ENCODE assay signal across 12 cellular contexts in genomic region chr6:16200231-16200941, GRCh38. TPM values are rescaled to one million over a fixed set of nuclear protein-coding genes. Genes with fewer than 3 reads are reported as not detected.
DNase-seq lines count a peak whose midpoint lies in the region; ATAC-seq and TF ChIP-seq lines count a peak whose summit lies in the region.
"Had no signal": no experiment of that assay in that cellular context is flagged by ENCODE, and none has a peak within 500 bp of the region (broad histone marks: within the 10 kb centered on the region; RNA-seq: fewer than 3 reads in every experiment).

No MANE protein-coding gene starts in this region.

- no peak for TF ChIP-seq EP300 in upper lobe of left lung (IDR thresholded peaks at IDR 0.05)

- H3K9me3 ChIP-seq in muscle layer of duodenum (ENCODE audit: control insufficient read depth in 1 of 2, low read length in 2 of 2): no peaks in the 10 kb centered on the region
- no peaks in the 10 kb centered on the region for H3K9me3 ChIP-seq in upper lobe of left lung

- no peak for TF ChIP-seq CTCF in upper lobe of left lung (IDR thresholded peaks at IDR 0.05)
- TF ChIP-seq CTCF in activated CD8-positive, alpha-beta T cell treated with anti-CD3 and anti-CD28 coated beads for 36 hours (IDR thresholded peaks at IDR 0.05): no peak

- intact Hi-C loops in activated CD8-positive, alpha-beta T cell treated with anti-CD3 and anti-CD28 coated beads for 36 hours (cut with micrococcal nuclease): no loop called here

- H3K36me3 ChIP-seq in muscle layer of duodenum (ENCODE audit: control insufficient read depth in 1 of 2, insufficient read depth in 2 of 2, low read length in 2 of 2) (no peaks in the 10 kb centered on the region), upper lobe of left lung (no peaks in the 10 kb centered on the region)

- peak; percentile 21 for DNase-seq in NCI-H2029 treated with DMSO at 0.1 percent for 48 hours (lab: John Stamatoyannopoulos, UW)
- DNase-seq in NCI-H2029 (lab: John Stamatoyannopoulos, UW): no peak
- peak; percentile 23 for DNase-seq in cerebellum (ENCODE audit: low spot score)
- no peak for DNase-seq in upper lobe of left lung
- DNase-seq in GM19238 (ENCODE audit: insufficient read length, low spot score): no peak
- no peak for DNase-seq in NCI-H524 treated with DMSO at 0.1 percent for 48 hours (lab: John Stamatoyannopoulos, UW)
- DNase-seq in activated CD8-positive, alpha-beta T cell treated with anti-CD3 and anti-CD28 coated beads for 36 hours: no peak
- DNase-seq: H7, OCI-M1 had no signal

- peaks cover 0 to 6% of the 10 kb centered on the region in 2 donors for H3K4me1 ChIP-seq in muscle layer of duodenum (ENCODE audit: control insufficient read depth in 1 of 2, insufficient read depth in 2 of 2, low read length in 2 of 2)
- H3K4me1 ChIP-seq in upper lobe of left lung: peaks cover 0 to 8% (median 3%) of the 10 kb centered on the region in 4 donors

- H3K9me3 Mint-ChIP-seq in activated CD8-positive, alpha-beta T cell treated with anti-CD3 and anti-CD28 coated beads for 36 hours: no peaks in the 10 kb centered on the region
- H3K9me3 Mint-ChIP-seq: activated T-helper 2 cell treated with anti-CD3 and anti-CD28 coated beads, Interferon-gamma antibody, Interleukin-2, Interleukin-4, amounts not matched to agents 10 μg/mL and 5 μg/mL and 100 μg/mL, durations not matched to agents 14 hours and 24 hours and 36 hours; dendritic cell treated with granulocyte-macrophage colony-stimulating factor and Interleukin-4, amounts not matched to agents 40 ng/mL and 50 ng/mL, for 4 days had no signal

- no peaks in the 10 kb centered on the region for H3K27me3 Mint-ChIP-seq in activated CD8-positive, alpha-beta T cell treated with anti-CD3 and anti-CD28 coated beads for 36 hours

- H3K36me3 Mint-ChIP-seq in activated CD8-positive, alpha-beta T cell treated with anti-CD3 and anti-CD28 coated beads for 36 hours (ENCODE audit: low read depth): no peaks in the 10 kb centered on the region

- no peak overlapping the region for H3K4me3 Mint-ChIP-seq in activated CD8-positive, alpha-beta T cell treated with anti-CD3 and anti-CD28 coated beads for 36 hours
- H3K4me3 Mint-ChIP-seq: dendritic cell treated with granulocyte-macrophage colony-stimulating factor and Interleukin-4, amounts not matched to agents 40 ng/mL and 50 ng/mL, for 4 days had no signal

- H3K27me3 ChIP-seq in muscle layer of duodenum (ENCODE audit: low read depth, low read length) (no peaks in the 10 kb centered on the region), upper lobe of left lung (no peaks in the 10 kb centered on the region)

- H3K4me3 ChIP-seq in muscle layer of duodenum (ENCODE audit: low read depth in 1 of 2, low read length in 2 of 2): peak overlapping the region; percentile 28 to 45
- peak overlapping the region in 2 of 4 donors; percentile 24 to 28 for H3K4me3 ChIP-seq in upper lobe of left lung

- ATAC-seq in upper lobe of left lung (ENCODE audit: low FRiP score in 2 of 2): peak; percentile 24 to 52
- ATAC-seq in activated CD8-positive, alpha-beta T cell treated with anti-CD3 and anti-CD28 coated beads for 36 hours: no peak

- CTCF ChIA-PET in activated CD8-positive, alpha-beta T cell treated with anti-CD3 and anti-CD28 coated beads for 36 hours (lab: Charles Lee): interaction anchor here (1.1 to 3.5 kb wide), 4 partner anchors 17 to 509 kb away, joined by 3 to 13 read pairs (median 8); no protein-coding TSS in a partner anchor

- H3K27ac Mint-ChIP-seq in activated CD8-positive, alpha-beta T cell treated with anti-CD3 and anti-CD28 coated beads for 36 hours: no peak overlapping the region
- H3K27ac Mint-ChIP-seq: activated T-helper 2 cell treated with anti-CD3 and anti-CD28 coated beads, Interferon-gamma antibody, Interleukin-2, Interleukin-4, amounts not matched to agents 10 μg/mL and 5 μg/mL and 100 μg/mL, durations not matched to agents 14 hours and 24 hours and 36 hours; dendritic cell treated with granulocyte-macrophage colony-stimulating factor and Interleukin-4, amounts not matched to agents 40 ng/mL and 50 ng/mL, for 4 days had no signal

- WGBS in upper lobe of left lung, 2 donors: 56 to 63% methylated on average over 19 of the region's 19 CpGs

- POLR2A ChIA-PET in activated CD8-positive, alpha-beta T cell treated with anti-CD3 and anti-CD28 coated beads for 36 hours (lab: Charles Lee): no interaction called here

- TF ChIP-seq POLR2A in upper lobe of left lung (IDR thresholded peaks at IDR 0.05): no peak

- no peaks in the 10 kb centered on the region for H3K4me1 Mint-ChIP-seq in activated CD8-positive, alpha-beta T cell treated with anti-CD3 and anti-CD28 coated beads for 36 hours (ENCODE audit: low read depth)

- H3K27ac ChIP-seq in muscle layer of duodenum (ENCODE audit: low read length) (no peak overlapping the region), upper lobe of left lung (no peak overlapping the region)

RNA-seq across cellular contexts. Expression of gene GMPR, which starts 38.0 kb away (rescaled TPM):
- total RNA-seq in cerebellum (3.9 TPM), upper lobe of left lung (10 to 100 TPM; 10.5 to 25.6 (median 16.4) TPM)
- under 1 TPM; 0.31 to 0.65 TPM for total RNA-seq in activated CD8-positive, alpha-beta T cell treated with anti-CD3 and anti-CD28 coated beads for 36 hours

Comparison
In these comparisons a context has a peak if more than half of its experiments do, and no peak if none do; other contexts are left out.
1. DNase-seq: peak in NCI-H2029 treated with DMSO at 0.1 percent for 48 hours (single experiment) and cerebellum (single experiment); none in NCI-H2029 (single experiment), upper lobe of left lung (0 of 2), GM19238 (single experiment), NCI-H524 treated with DMSO at 0.1 percent for 48 hours (single experiment) and activated CD8-positive, alpha-beta T cell treated with anti-CD3 and anti-CD28 coated beads for 36 hours (single experiment).